ENCODE assay signal across 8 cellular contexts in the genomic region with DNA sequence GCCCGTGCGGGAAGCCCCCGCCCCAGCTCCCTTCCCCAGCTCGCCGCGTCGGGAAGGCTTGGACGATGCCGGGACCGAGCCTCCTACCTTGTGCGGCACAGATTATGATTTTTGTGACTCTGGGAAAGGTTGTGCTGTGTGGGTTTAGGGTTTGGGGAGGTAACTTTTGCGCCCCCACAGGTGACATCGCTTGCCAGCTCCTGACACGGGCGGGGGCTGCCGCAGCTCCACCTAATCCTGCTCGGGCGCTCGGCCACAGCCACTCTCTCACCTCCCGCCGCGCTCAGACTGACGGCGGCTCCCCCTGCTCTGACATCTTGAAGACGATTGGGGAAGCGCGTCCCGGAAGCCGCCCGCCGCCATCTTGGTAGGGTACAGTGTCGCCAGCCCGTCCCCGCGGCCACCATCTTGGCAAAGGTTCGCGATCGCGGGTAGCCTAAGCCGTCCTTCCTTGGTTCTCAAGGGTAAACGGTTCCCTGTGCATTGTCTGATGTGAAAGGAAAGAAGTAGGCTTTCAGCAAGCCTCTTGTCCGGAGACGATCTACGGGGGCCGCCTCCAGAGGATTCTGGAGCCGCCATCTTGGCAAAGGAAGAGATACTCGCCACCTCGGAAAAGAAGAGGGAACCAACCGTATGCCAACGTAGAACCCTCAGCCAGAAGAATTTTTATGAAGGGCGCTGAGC. TPM values are rescaled to one million over a fixed set of nuclear protein-coding genes. Genes with fewer than 3 reads are reported as not detected.
DNase-seq lines count a peak whose midpoint lies in the region; ATAC-seq, FAIRE-seq and TF ChIP-seq lines count a peak whose summit lies in the region.

No MANE protein-coding gene starts in this region.

- peaks cover 34% of the 10 kb centered on the region for H3K79me2 ChIP-seq in OCI-LY3 (ENCODE audit: low read length)

- peak overlapping the region; percentile 97 for H3K9ac ChIP-seq in OCI-LY3 (ENCODE audit: low read length)

- H3K4me3 Mint-ChIP-seq in CD8-positive, alpha-beta T cell = peak overlapping the region; percentile 95
- peak overlapping the region; percentile 87 for H3K4me3 Mint-ChIP-seq in activated T-cell treated with anti-CD3 and anti-CD28 coated beads, Interleukin-2, amount 50 U/mL, for 24 hours

- POLR2A ChIA-PET in CD8-positive, alpha-beta T cell (lab: Charles Lee) = interaction anchor here (0.7 to 3.0 kb wide), 22 partner anchors 8 to 786 kb away, joined by 3 to 125 read pairs (median 4); a partner anchor contains a TSS

- H3K4me1 ChIP-seq in CD8-positive, alpha-beta T cell (ENCODE audit: insufficient read depth, low read length) = peaks cover 22% of the 10 kb centered on the region
- H3K4me1 ChIP-seq in OCI-LY3 (ENCODE audit: low read length) = peaks cover 7% of the 10 kb centered on the region; the same call in 1 of the 2 replicates
- H3K4me1 ChIP-seq in esophagus muscularis mucosa = peaks cover under 1 to 14% (median 9%) of the 10 kb centered on the region in 4 donors

- H3K4me2 ChIP-seq in OCI-LY3 (ENCODE audit: low read length) = peak overlapping the region; percentile 98

- H3K27ac ChIP-seq in CD8-positive, alpha-beta T cell (ENCODE audit: low read depth, low read length) = peak overlapping the region; percentile 93
- H3K27ac ChIP-seq in OCI-LY3 (ENCODE audit: low read length) (peak overlapping the region; percentile 98), esophagus muscularis mucosa (replicated peaks in 1 of 4) (peak overlapping the region; percentile 94 to 99 (median 98))

- no peaks in the 10 kb centered on the region for H3K36me3 ChIP-seq in CD8-positive, alpha-beta T cell (ENCODE audit: insufficient read depth, low read length)
- H3K36me3 ChIP-seq in OCI-LY3 (replicated peaks; ENCODE audit: low read depth, low read length) (peaks cover 2% of the 10 kb centered on the region), esophagus muscularis mucosa (no peaks in the 10 kb centered on the region)

- no peaks in the 10 kb centered on the region for H3K27me3 Mint-ChIP-seq in CD8-positive, alpha-beta T cell (ENCODE audit: low read depth)
- no peaks in the 10 kb centered on the region for H3K27me3 Mint-ChIP-seq in activated T-cell treated with anti-CD3 and anti-CD28 coated beads, Interleukin-2, amount 50 U/mL, for 24 hours

- H3K27me3 ChIP-seq in CD8-positive, alpha-beta T cell (ENCODE audit: insufficient read depth, low read length) = no peaks in the 10 kb centered on the region
- H3K27me3 ChIP-seq in OCI-LY3 (ENCODE audit: low read depth, low read length) = no peaks in the 10 kb centered on the region
- no peaks in the 10 kb centered on the region for H3K27me3 ChIP-seq in esophagus muscularis mucosa

- peak overlapping the region; percentile 97 for H3K27ac Mint-ChIP-seq in CD8-positive, alpha-beta T cell
- peak overlapping the region; percentile 99 for H3K27ac Mint-ChIP-seq in activated T-cell treated with anti-CD3 and anti-CD28 coated beads, Interleukin-2, amount 50 U/mL, for 24 hours

- no peaks in the 10 kb centered on the region for H3K9me3 Mint-ChIP-seq in CD8-positive, alpha-beta T cell
- peaks cover 8% of the 10 kb centered on the region for H3K9me3 Mint-ChIP-seq in activated T-cell treated with anti-CD3 and anti-CD28 coated beads, Interleukin-2, amount 50 U/mL, for 24 hours

- peak; percentile 43 for ATAC-seq in CD8-positive, alpha-beta T cell
- peak; percentile 32 for ATAC-seq in GM19467 (IDR thresholded peaks at IDR 0.05; ENCODE audit: unreplicated experiment)

- no peaks in the 10 kb centered on the region for H3K9me3 ChIP-seq in CD8-positive, alpha-beta T cell (ENCODE audit: low read length)
- no peaks in the 10 kb centered on the region; the same call in 1 of the 2 replicates for H3K9me3 ChIP-seq in OCI-LY3 (ENCODE audit: insufficient read depth, low read length)
- no peaks in the 10 kb centered on the region for H3K9me3 ChIP-seq in esophagus muscularis mucosa

- peaks cover 20% of the 10 kb centered on the region for H3K36me3 Mint-ChIP-seq in CD8-positive, alpha-beta T cell
- H3K36me3 Mint-ChIP-seq in activated T-cell treated with anti-CD3 and anti-CD28 coated beads, Interleukin-2, amount 50 U/mL, for 24 hours (ENCODE audit: low read depth) = peaks cover 36% of the 10 kb centered on the region

- DNase-seq in CD8-positive, alpha-beta T cell = peak; percentile 81 to 95 (median 89)
- DNase-seq in HTR-8/SVneo (ENCODE audit: insufficient read length, low spot score) (peak; percentile 64), esophagus muscularis mucosa (ENCODE audit: extremely low spot score) (peak; percentile 97), myocyte (ENCODE audit: low read depth) (peak; percentile 89)
- peak; percentile 92 for DNase-seq in activated T-cell treated with anti-CD3 and anti-CD28 coated beads, Interleukin-2, amount 50 U/mL, for 24 hours
- peak; percentile 77 to 84 for DNase-seq in stimulated activated CD8-positive, alpha-beta memory T cell treated with anti-CD3 and anti-CD28 coated beads, Interleukin-7, amount 100 ng/mL, for 4 hours (ENCODE audit: low read depth in 2 of 2)

- H2AFZ ChIP-seq in OCI-LY3 (ENCODE audit: low read depth, low read length) = peak overlapping the region; percentile 87

- peaks cover 8% of the 10 kb centered on the region; the same call in 1 of the 2 replicates for H4K20me1 ChIP-seq in OCI-LY3 (ENCODE audit: insufficient read depth, low read length)

- no peak for TF ChIP-seq EP300 in esophagus muscularis mucosa (IDR thresholded peaks at IDR 0.05)

- H3K4me1 Mint-ChIP-seq in CD8-positive, alpha-beta T cell (ENCODE audit: low read depth) = peaks cover 28% of the 10 kb centered on the region
- peaks cover 49% of the 10 kb centered on the region for H3K4me1 Mint-ChIP-seq in activated T-cell treated with anti-CD3 and anti-CD28 coated beads, Interleukin-2, amount 50 U/mL, for 24 hours (ENCODE audit: low read depth)

- TF ChIP-seq CTCF in CD8-positive, alpha-beta T cell (IDR thresholded peaks at IDR 0.05) = peak; percentile 17
- TF ChIP-seq CTCF in OCI-LY3 (IDR thresholded peaks at IDR 0.05; ENCODE audit: low read depth, low read length) (no peak), esophagus muscularis mucosa (IDR thresholded peaks at IDR 0.05) (peak in 2 of 3 experiments; percentile 8 to 15)

- intact Hi-C loops in CD8-positive, alpha-beta T cell (cut with DNase I, micrococcal nuclease) = loop anchor here (1.0 to 10.0 kb wide), 7 partner anchors 250 to 1300 kb away; a partner anchor contains a TSS
- intact Hi-C loops in esophagus muscularis mucosa (cut with DNase I) = loop anchor here (2.0 kb wide), 1 partner anchor 420 kb away; no protein-coding TSS in a partner anchor

- CTCF ChIA-PET in CD8-positive, alpha-beta T cell (lab: Charles Lee) = interaction anchor here (1.1 to 3.0 kb wide), 4 partner anchors 28 to 783 kb away, joined by 3 to 25 read pairs (median 8); no protein-coding TSS in a partner anchor

- TF ChIP-seq POLR2A in esophagus muscularis mucosa (IDR thresholded peaks at IDR 0.05; ENCODE audit: low read depth) = peak; percentile 16

- peak; percentile 49 for FAIRE-seq in HTR-8/SVneo (lab: Jason Lieb, UNC)

- peak overlapping the region; percentile 94 for H3K4me3 ChIP-seq in CD8-positive, alpha-beta T cell (ENCODE audit: low read depth, low read length)
- H3K4me3 ChIP-seq in OCI-LY3 (ENCODE audit: low read length) (peak overlapping the region; percentile 99), esophagus muscularis mucosa (peak overlapping the region; percentile 82 to 92 (median 88))

- WGBS in esophagus muscularis mucosa = under 1% methylated on average over 41 of the region's 51 CpGs

RNA-seq across cellular contexts. Expression of a gene that starts 1.7 kb away (rescaled TPM):
- 100 to 1,000 TPM; 179 to 181 TPM for total RNA-seq in CD8-positive, alpha-beta T cell
- total RNA-seq in esophagus muscularis mucosa = 10 to 100 TPM; 79.2 to 92.3 (median 89.3) TPM
- 52.2 and 59.9 TPM in 2 replicates for total RNA-seq in myocyte
- 20.3 TPM for polyA plus RNA-seq in myocyte (2012)

Comparison
In these comparisons a context has a peak if more than half of its experiments do, and no peak if none do; other contexts are left out.
1. Peak in every context shown above with its lines: DNase-seq, ATAC-seq, H3K4me3 ChIP-seq and H3K27ac ChIP-seq.